In the genomic region with DNA sequence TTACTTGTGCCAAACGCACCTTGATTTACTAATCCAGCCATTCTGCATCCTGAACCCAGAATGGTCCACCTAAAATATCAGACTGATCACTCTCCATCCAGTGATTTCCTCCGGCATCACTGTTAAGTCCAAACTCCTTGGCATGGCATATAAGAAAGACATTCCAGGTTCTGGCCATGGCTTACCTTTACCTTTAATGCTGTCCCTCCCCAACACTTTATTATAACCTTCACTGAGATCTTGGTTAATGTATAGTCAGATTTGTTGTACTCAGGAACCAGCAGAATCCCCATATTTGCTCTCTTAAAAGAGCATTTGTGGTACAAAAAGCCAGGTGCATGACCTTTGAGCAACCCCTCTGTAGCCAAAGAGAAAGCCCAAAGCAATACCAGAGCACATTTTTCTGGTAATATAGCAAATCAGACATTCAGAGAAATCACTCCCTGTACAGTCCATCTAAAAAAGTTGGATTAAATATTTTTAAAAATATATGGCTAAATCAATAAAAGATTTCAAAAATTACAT, we compare ENCODE assay signal across 1 cellular context.
TF ChIP-seq lines count a peak whose summit lies in the region.

No MANE protein-coding gene starts in this region.

TF ChIP-seq in HepG2, 621 proteins besides CTCF, POLR2A, EP300 and RAD21 (continued from another document):
- TF ChIP-seq, protein P1, sequence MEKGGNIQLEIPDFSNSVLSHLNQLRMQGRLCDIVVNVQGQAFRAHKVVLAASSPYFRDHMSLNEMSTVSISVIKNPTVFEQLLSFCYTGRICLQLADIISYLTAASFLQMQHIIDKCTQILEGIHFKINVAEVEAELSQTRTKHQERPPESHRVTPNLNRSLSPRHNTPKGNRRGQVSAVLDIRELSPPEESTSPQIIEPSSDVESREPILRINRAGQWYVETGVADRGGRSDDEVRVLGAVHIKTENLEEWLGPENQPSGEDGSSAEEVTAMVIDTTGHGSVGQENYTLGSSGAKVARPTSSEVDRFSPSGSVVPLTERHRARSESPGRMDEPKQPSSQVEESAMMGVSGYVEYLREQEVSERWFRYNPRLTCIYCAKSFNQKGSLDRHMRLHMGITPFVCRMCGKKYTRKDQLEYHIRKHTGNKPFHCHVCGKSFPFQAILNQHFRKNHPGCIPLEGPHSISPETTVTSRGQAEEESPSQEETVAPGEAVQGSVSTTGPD (CRISPR knock-in tag; IDR thresholded peaks at IDR 0.05): 0 out of 2 replicates have a peak, but pooled peaks have one; percentile 53
TF ChIP-seq in HepG2: peak in this region for 25.
